14 cellular contexts compared by ENCODE assay signal in the genomic region with DNA sequence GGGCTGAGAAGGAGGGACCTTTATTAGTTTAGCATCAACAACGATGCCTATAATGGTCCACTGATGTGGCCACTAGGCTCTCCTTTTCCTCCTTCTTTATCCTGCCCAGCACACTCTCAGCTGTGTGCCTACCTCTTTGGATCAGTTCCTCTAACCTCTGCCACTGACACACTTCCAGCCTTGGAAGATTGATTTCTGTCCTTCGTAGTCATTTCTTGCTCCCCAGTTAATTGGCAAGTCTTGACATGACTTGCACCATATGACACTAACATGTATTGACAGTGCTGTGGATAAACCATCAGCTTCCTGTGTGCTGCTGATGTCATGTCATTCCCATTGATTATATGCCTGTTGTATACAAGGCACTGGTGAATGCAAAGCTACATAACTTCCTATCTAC.
"Had no signal": no experiment of that assay in that cellular context is flagged by ENCODE, and none has a peak within 500 bp of the region (broad histone marks: within the 10 kb centered on the region; RNA-seq: fewer than 3 reads in every experiment).

No MANE protein-coding gene starts in this region.

- H3K27ac ChIP-seq: cardiac muscle cell, tibial nerve, vagina had no signal

- H3K27me3 Mint-ChIP-seq: activated B cell treated with CpG ODN at 0.5 μM for 24 hours had no signal

- ATAC-seq: natural killer cell had no signal

- H3K4me3 ChIP-seq: cardiac muscle cell, tibial nerve, vagina had no signal

- H3K4me3 Mint-ChIP-seq: activated B cell treated with CpG ODN at 0.5 μM for 24 hours, natural killer cell had no signal

- H3K9me3 Mint-ChIP-seq: activated B cell treated with CpG ODN at 0.5 μM for 24 hours, natural killer cell had no signal

- H3K36me3 Mint-ChIP-seq: natural killer cell had no signal

- H3K27ac Mint-ChIP-seq: activated B cell treated with CpG ODN at 0.5 μM for 24 hours, natural killer cell had no signal

- H3K27me3 ChIP-seq: cardiac muscle cell, tibial nerve, vagina had no signal

- DNase-seq: activated B cell treated with CpG ODN at 0.5 μM for 24 hours; activated gamma-delta T cell treated with Interleukin-2 at 50 U/mL for 16 hours; foreskin fibroblast; mesendoderm; natural killer cell; posterior cingulate gyrus; retina; stimulated activated naive CD4-positive, alpha-beta T cell; substantia nigra; SW 1271 had no signal

- H3K36me3 ChIP-seq: cardiac muscle cell, tibial nerve, vagina had no signal

- H3K4me1 ChIP-seq: vagina had no signal

- H3K9me3 ChIP-seq: tibial nerve, vagina had no signal

- FAIRE-seq: TTC549 had no signal
